In the genomic region with DNA sequence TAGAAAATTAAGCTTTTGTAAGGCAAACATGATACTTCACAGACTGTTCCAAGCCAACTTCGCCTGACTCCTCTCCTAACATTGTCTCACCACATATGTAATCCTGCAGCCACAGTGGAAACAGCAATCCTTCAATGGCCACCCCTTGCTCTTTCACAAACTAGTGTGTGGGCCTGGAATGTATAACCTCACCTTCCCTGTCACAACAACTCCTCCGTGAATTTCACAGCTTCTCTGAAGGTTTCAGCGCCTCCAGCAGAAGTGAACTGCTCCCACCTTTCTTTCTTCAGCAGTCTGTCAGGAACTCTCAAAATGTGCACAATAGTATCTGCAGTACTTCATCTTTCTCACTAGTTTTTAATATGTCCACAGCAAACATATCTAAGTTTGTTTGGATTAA, we compare ENCODE assay signal across 18 cellular contexts.
DNase-seq lines count a peak whose midpoint lies in the region; ATAC-seq and TF ChIP-seq lines count a peak whose summit lies in the region.
"Had no signal": no experiment of that assay in that cellular context is flagged by ENCODE, and none has a peak within 500 bp of the region (broad histone marks: within the 10 kb centered on the region; RNA-seq: fewer than 3 reads in every experiment).

No MANE protein-coding gene starts in this region.

- H3K36me3 Mint-ChIP-seq in MCF 10A (ENCODE audit: insufficient read depth, unreplicated experiment) (no peaks in the 10 kb centered on the region), endodermal cell (ENCODE audit: low read depth) (no peaks in the 10 kb centered on the region)
- no peaks in the 10 kb centered on the region for H3K36me3 Mint-ChIP-seq in activated CD4-positive, alpha-beta T cell treated with anti-CD3 and anti-CD28 coated beads, Interleukin-2, amount 10 ng/mL, durations not matched to agents 7 days and 5 days (ENCODE audit: low read depth)
- H3K36me3 Mint-ChIP-seq: CD8-positive, alpha-beta memory T cell had no signal

- dilution Hi-C loops in mammary epithelial cell (cut with HindIII; ENCODE audit: low sequenced_read_pairs): no loop called here

- no peak for TF ChIP-seq CTCF in mammary epithelial cell (conservative IDR thresholded peaks at IDR 0.05 in 1 of 2, IDR thresholded peaks at IDR 0.05 in 1 of 2; ENCODE audit: extremely low read depth in 1 of 2, insufficient read depth in 1 of 2, low read depth in 1 of 2, low read length in 2 of 2)
- TF ChIP-seq CTCF in MCF 10A (IDR thresholded peaks at IDR 0.05; ENCODE audit: unreplicated experiment): no peak
- no peak for TF ChIP-seq CTCF in endodermal cell (conservative IDR thresholded peaks at IDR 0.05)
- no peak for TF ChIP-seq CTCF in colonic mucosa (IDR thresholded peaks at IDR 0.05)
- no peak for TF ChIP-seq CTCF in psoas muscle (IDR thresholded peaks at IDR 0.05)

- H3K27ac ChIP-seq in mammary epithelial cell (ENCODE audit: insufficient read depth, low read depth, low read length) (no peak overlapping the region), endodermal cell (ENCODE audit: low read depth, low read length) (no peak overlapping the region), colonic mucosa (no peak overlapping the region), psoas muscle (no peak overlapping the region), aorta (ENCODE audit: low read depth in 1 of 2, low read length in 2 of 2) (no peak overlapping the region)
- H3K27ac ChIP-seq: 22Rv1, BLaER1, HL-60 had no signal

- BruUV-seq in mammary epithelial cell (replicated peaks; lab: Mats Ljungman, UMichigan): no TSS peak
- no TSS peak for BruUV-seq in MCF 10A (replicated peaks; lab: Mats Ljungman, UMichigan)

- H3K4me1 ChIP-seq in mammary epithelial cell (ENCODE audit: insufficient read depth, low read length) (peaks cover 2% of the 10 kb centered on the region), endodermal cell (ENCODE audit: control insufficient read depth, insufficient read depth, low read length) (no peaks in the 10 kb centered on the region), colonic mucosa (no peaks in the 10 kb centered on the region), psoas muscle (no peaks in the 10 kb centered on the region), aorta (ENCODE audit: control insufficient read depth in 1 of 2, insufficient read depth in 2 of 2, low read length in 2 of 2) (no peaks in the 10 kb centered on the region)
- H3K4me1 ChIP-seq: BLaER1, Caco-2 had no signal

- CTCF ChIA-PET in mammary epithelial cell (lab: Charles Lee; ENCODE audit: low non-redundant PET) (no interaction called here), MCF 10A (lab: Yijun Ruan, JAX) (no interaction called here)
- CTCF ChIA-PET in activated CD4-positive, alpha-beta T cell treated with anti-CD3 and anti-CD28 coated beads, Interleukin-2, amount 10 ng/mL, durations not matched to agents 7 days and 5 days (lab: Charles Lee): no interaction called here

- H3K4me2 ChIP-seq in mammary epithelial cell (ENCODE audit: insufficient read depth, low read depth, low read length): no peak overlapping the region
- H3K4me2 ChIP-seq: BLaER1 had no signal

- H3K4me3 ChIP-seq in mammary epithelial cell (replicated peaks in 1 of 3; ENCODE audit: insufficient read depth in 1 of 3, low read depth in 2 of 3, low read length in 3 of 3) (no peak overlapping the region), endodermal cell (ENCODE audit: low read length) (no peak overlapping the region), colonic mucosa (no peak overlapping the region), psoas muscle (no peak overlapping the region), aorta (ENCODE audit: low read length in 2 of 2) (no peak overlapping the region)
- H3K4me3 ChIP-seq: BLaER1 had no signal

- H3K4me3 Mint-ChIP-seq in MCF 10A (ENCODE audit: unreplicated experiment) (no peak overlapping the region), endodermal cell (no peak overlapping the region)
- no peak overlapping the region for H3K4me3 Mint-ChIP-seq in activated CD4-positive, alpha-beta T cell treated with anti-CD3 and anti-CD28 coated beads, Interleukin-2, amount 10 ng/mL, durations not matched to agents 7 days and 5 days
- H3K4me3 Mint-ChIP-seq: CD8-positive, alpha-beta memory T cell; HFFc6 had no signal

- H3K27me3 Mint-ChIP-seq in MCF 10A (ENCODE audit: insufficient read depth, unreplicated experiment) (no peaks in the 10 kb centered on the region), endodermal cell (ENCODE audit: insufficient read depth) (no peaks in the 10 kb centered on the region)
- H3K27me3 Mint-ChIP-seq in activated CD4-positive, alpha-beta T cell treated with anti-CD3 and anti-CD28 coated beads, Interleukin-2, amount 10 ng/mL, durations not matched to agents 7 days and 5 days: no peaks in the 10 kb centered on the region
- H3K27me3 Mint-ChIP-seq: CD8-positive, alpha-beta memory T cell had no signal

- H3K27me3 ChIP-seq in mammary epithelial cell (ENCODE audit: insufficient read depth, low read length) (no peaks in the 10 kb centered on the region), endodermal cell (ENCODE audit: control insufficient read depth, insufficient read depth, low read length, poor library complexity, severe bottlenecking) (no peaks in the 10 kb centered on the region), colonic mucosa (no peaks in the 10 kb centered on the region), psoas muscle (ENCODE audit: insufficient read depth in 3 of 3, low read length in 2 of 3) (no peaks in the 10 kb centered on the region), aorta (ENCODE audit: control insufficient read depth in 1 of 2, insufficient read depth in 2 of 2, low read length in 1 of 2) (no peaks in the 10 kb centered on the region)
- H3K27me3 ChIP-seq: BLaER1 had no signal

- H3K9me3 ChIP-seq in mammary epithelial cell (replicated peaks; ENCODE audit: insufficient read depth, low read length) (no peaks in the 10 kb centered on the region), endodermal cell (ENCODE audit: control insufficient read depth, low read length) (no peaks in the 10 kb centered on the region), colonic mucosa (no peaks in the 10 kb centered on the region), psoas muscle (no peaks in the 10 kb centered on the region), aorta (ENCODE audit: control insufficient read depth, low read length) (peaks cover 1% of the 10 kb centered on the region)
- H3K9me3 ChIP-seq: BLaER1, Caco-2 had no signal

- in situ Hi-C loops in mammary epithelial cell (cut with MboI; ENCODE audit: low sequenced_read_pairs in 2 of 2): no loop called here

- H3K36me3 ChIP-seq in mammary epithelial cell (ENCODE audit: insufficient read depth, low read length): no peaks in the 10 kb centered on the region
- no peaks in the 10 kb centered on the region for H3K36me3 ChIP-seq in endodermal cell (ENCODE audit: control insufficient read depth, insufficient read depth, low read length)
- no peaks in the 10 kb centered on the region for H3K36me3 ChIP-seq in colonic mucosa
- no peaks in the 10 kb centered on the region for H3K36me3 ChIP-seq in psoas muscle (ENCODE audit: insufficient read depth in 1 of 2, low read depth in 1 of 2)
- no peaks in the 10 kb centered on the region for H3K36me3 ChIP-seq in aorta (ENCODE audit: control insufficient read depth in 1 of 2, insufficient read depth in 2 of 2, low read length in 1 of 2)
- H3K36me3 ChIP-seq: BLaER1 had no signal

- H3K27ac Mint-ChIP-seq in MCF 10A (ENCODE audit: low read depth, unreplicated experiment): no peak overlapping the region
- peak overlapping the region; percentile 15 for H3K27ac Mint-ChIP-seq in endodermal cell
- H3K27ac Mint-ChIP-seq in activated CD4-positive, alpha-beta T cell treated with anti-CD3 and anti-CD28 coated beads, Interleukin-2, amount 10 ng/mL, durations not matched to agents 7 days and 5 days: no peak overlapping the region
- H3K27ac Mint-ChIP-seq: CD8-positive, alpha-beta memory T cell; HFFc6 had no signal

- ATAC-seq in psoas muscle (no peak), aorta (ENCODE audit: low FRiP score) (no peak)

- POLR2A ChIA-PET in MCF 10A (lab: Yijun Ruan, JAX): no interaction called here
- POLR2A ChIA-PET in activated CD4-positive, alpha-beta T cell treated with anti-CD3 and anti-CD28 coated beads, Interleukin-2, amount 10 ng/mL, durations not matched to agents 7 days and 5 days (lab: Charles Lee): no interaction called here

- WGBS in mammary epithelial cell (ENCODE audit: low coverage, missing lambda C conversion rate): 42% methylated on average over 3 of the region's 3 CpGs
- WGBS in endodermal cell (ENCODE audit: insufficient coverage in 1 of 2, insufficient read length in 1 of 2), 2 experiments: 25 to 56% methylated on average over 2 to 3 of the region's 3 CpGs
- WGBS in psoas muscle, 3 donors: 72 to 84% (median 72%) methylated on average over 3 of the region's 3 CpGs
- 94 to 97% methylated on average over 3 of the region's 3 CpGs for WGBS in aorta, 2 donors

- no peaks in the 10 kb centered on the region for H4K20me1 ChIP-seq in mammary epithelial cell (ENCODE audit: insufficient read depth, low read length)
- H4K20me1 ChIP-seq: BLaER1 had no signal

- no peaks in the 10 kb centered on the region for H3K79me2 ChIP-seq in mammary epithelial cell (ENCODE audit: insufficient read depth, low read length)

- DNase-seq in mammary epithelial cell (peak; percentile 12), MCF 10A (ENCODE audit: unreplicated experiment) (no peak), endodermal cell (peak; percentile 57), putamen (ENCODE audit: low spot score) (peak; percentile 56), colonic mucosa (no peak), psoas muscle (no peak), aorta (no peak)
- no peak for DNase-seq in activated CD4-positive, alpha-beta T cell treated with anti-CD3 and anti-CD28 coated beads, Interleukin-2, amount 10 ng/mL, durations not matched to agents 7 days and 5 days
- DNase-seq: AML-193; Caco-2; CD8-positive, alpha-beta memory T cell; DND-41; GDM1; HCEC 1CT; HFFc6 had no signal

- H3K4me1 Mint-ChIP-seq in MCF 10A (ENCODE audit: insufficient read depth, unreplicated experiment): no peaks in the 10 kb centered on the region
- H3K4me1 Mint-ChIP-seq in endodermal cell: peaks cover 28% of the 10 kb centered on the region
- no peaks in the 10 kb centered on the region for H3K4me1 Mint-ChIP-seq in activated CD4-positive, alpha-beta T cell treated with anti-CD3 and anti-CD28 coated beads, Interleukin-2, amount 10 ng/mL, durations not matched to agents 7 days and 5 days
- H3K4me1 Mint-ChIP-seq: CD8-positive, alpha-beta memory T cell had no signal

- no peak overlapping the region for H3K9ac ChIP-seq in mammary epithelial cell (ENCODE audit: insufficient read depth, low read length)
- no peak overlapping the region for H3K9ac ChIP-seq in endodermal cell (ENCODE audit: extremely low read depth, low read length, poor library complexity, severe bottlenecking)
- H3K9ac ChIP-seq in colonic mucosa (ENCODE audit: low read depth in 2 of 2, low read length in 2 of 2): no peak overlapping the region
- H3K9ac ChIP-seq: BLaER1 had no signal

- intact Hi-C loops in mammary epithelial cell (cut with micrococcal nuclease) (no loop called here), MCF 10A (cut with micrococcal nuclease) (no loop called here), colonic mucosa (cut with DNase I) (no loop called here), psoas muscle (cut with DNase I) (loop anchor here in 1 of 2 donors (5.0 kb wide), 1 partner anchor 1553 kb away; no protein-coding TSS in a partner anchor), aorta (cut with DNase I) (no loop called here)

- H3K9me3 Mint-ChIP-seq in MCF 10A (ENCODE audit: unreplicated experiment) (no peaks in the 10 kb centered on the region), endodermal cell (peaks cover 4% of the 10 kb centered on the region)
- peaks cover 6% of the 10 kb centered on the region for H3K9me3 Mint-ChIP-seq in activated CD4-positive, alpha-beta T cell treated with anti-CD3 and anti-CD28 coated beads, Interleukin-2, amount 10 ng/mL, durations not matched to agents 7 days and 5 days

- peak overlapping the region; percentile 88 for H2AFZ ChIP-seq in mammary epithelial cell (ENCODE audit: low read depth, low read length)

Comparison
In these comparisons a context has a peak if more than half of its experiments do, and no peak if none do; other contexts are left out.
1. DNase-seq: peak in mammary epithelial cell (single experiment), endodermal cell (single experiment) and putamen (single experiment); none in MCF 10A (single experiment), colonic mucosa (single experiment), activated CD4-positive, alpha-beta T cell treated with anti-CD3 and anti-CD28 coated beads, Interleukin-2, amount 10 ng/mL, durations not matched to agents 7 days and 5 days (single experiment), psoas muscle (0 of 2) and aorta (0 of 2).